Comparison of ENCODE assay signal across 19 cellular contexts in the genomic region with DNA sequence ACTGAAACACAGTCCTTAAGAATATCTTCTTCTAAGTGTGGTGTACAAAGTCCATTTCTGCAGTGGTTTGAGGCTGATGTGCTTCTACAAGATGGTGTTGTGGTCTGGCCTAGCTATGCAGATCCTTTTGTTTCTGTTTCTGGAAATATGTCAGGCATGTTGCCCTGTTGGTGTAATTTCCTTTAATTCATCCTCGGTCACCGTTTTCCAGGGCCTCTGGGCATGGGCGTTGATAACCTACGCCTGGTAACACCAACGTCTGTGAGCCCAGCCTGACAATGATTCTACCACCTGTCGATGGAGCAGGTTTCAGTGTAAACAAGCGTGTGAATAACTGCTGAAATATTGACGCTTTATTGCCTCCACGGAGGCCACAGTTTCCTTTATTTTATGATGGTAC.
DNase-seq lines count a peak whose midpoint lies in the region; ATAC-seq and TF ChIP-seq lines count a peak whose summit lies in the region.
"Had no signal": no experiment of that assay in that cellular context is flagged by ENCODE, and none has a peak within 500 bp of the region (broad histone marks: within the 10 kb centered on the region; RNA-seq: fewer than 3 reads in every experiment).

No MANE protein-coding gene starts in this region.

- intact Hi-C loops in tibial artery (cut with DNase I; ENCODE audit: low total_unique reads) = no loop called here

- no peaks in the 10 kb centered on the region for H3K36me3 ChIP-seq in tibial artery
- H3K36me3 ChIP-seq: HAP-1, right lobe of liver, thoracic aorta had no signal

- ATAC-seq in GM21619 (IDR thresholded peaks at IDR 0.05; ENCODE audit: unreplicated experiment) = no peak
- ATAC-seq in HG03432 (IDR thresholded peaks at IDR 0.05; ENCODE audit: unreplicated experiment) = no peak
- ATAC-seq: activated CD4-positive, alpha-beta T cell treated with anti-CD3 and anti-CD28 coated beads for 36 hours; activated naive CD8-positive, alpha-beta T cell treated with anti-CD3 and anti-CD28 coated beads, Interleukin-2, amount 50 U/mL, for 24 hours; activated T-helper 17 cell treated with anti-CD3 and anti-CD28 coated beads, Interleukin-2, amount 50 U/mL, for 72 hours; right lobe of liver; stimulated activated effector memory CD8-positive, alpha-beta T cell treated with anti-CD3 and anti-CD28 coated beads, Interleukin-12 subunit alpha, Interleukin-12 subunit beta, amount 100 ng/mL, for 72 hours had no signal

- peaks cover 0 to 13% (median 6%) of the 10 kb centered on the region in 4 donors for H3K4me1 ChIP-seq in tibial artery

- H3K4me3 ChIP-seq in tibial artery = no peak overlapping the region
- H3K4me3 ChIP-seq: HAP-1, right lobe of liver, thoracic aorta had no signal

- peaks cover 0 to 29% of the 10 kb centered on the region in 2 donors for H3K27me3 ChIP-seq in tibial artery
- H3K27me3 ChIP-seq: right lobe of liver had no signal

- no peak for TF ChIP-seq CTCF in tibial artery (IDR thresholded peaks at IDR 0.05)

- H3K27ac ChIP-seq in tibial artery = no peak overlapping the region
- H3K27ac ChIP-seq: thoracic aorta had no signal

- peak; percentile 57 for DNase-seq in ELF-1 (ENCODE audit: low read depth, low spot score)
- DNase-seq in NCI-H2107 treated with DMSO at 0.1 percent for 48 hours (lab: John Stamatoyannopoulos, UW; ENCODE audit: unreplicated experiment) = peak; percentile 14
- peak; percentile 1 for DNase-seq in SW480 (ENCODE audit: low spot score)
- peak; percentile 76 for DNase-seq in islet precursor cell
- no peak for DNase-seq in tibial artery
- no peak for DNase-seq in NCI-H187 treated with DMSO at 0.1 percent for 48 hours (lab: John Stamatoyannopoulos, UW)
- DNase-seq: activated CD4-positive, alpha-beta T cell treated with anti-CD3 and anti-CD28 coated beads for 36 hours; activated naive CD8-positive, alpha-beta T cell treated with anti-CD3 and anti-CD28 coated beads, Interleukin-2, amount 50 U/mL, for 24 hours; central memory CD4-positive, alpha-beta T cell; effector CD4-positive, alpha-beta T cell; NCI-H1436 treated with DMSO at 0.1 percent for 48 hours; occipital lobe; right lobe of liver had no signal

- no peaks in the 10 kb centered on the region for H3K9me3 ChIP-seq in tibial artery
- H3K9me3 ChIP-seq: HAP-1, right lobe of liver, thoracic aorta had no signal

Comparison
In these comparisons a context has a peak if more than half of its experiments do, and no peak if none do; other contexts are left out.
1. DNase-seq: peak in ELF-1 (single experiment), NCI-H2107 treated with DMSO at 0.1 percent for 48 hours (single experiment), SW480 (single experiment) and islet precursor cell (single experiment); none in tibial artery (0 of 2) and NCI-H187 treated with DMSO at 0.1 percent for 48 hours (single experiment).